ENCODE assay signal across 19 cellular contexts in genomic region chr7:101633516-101633915, GRCh38. TPM values are rescaled to one million over a fixed set of nuclear protein-coding genes. Genes with fewer than 3 reads are reported as not detected.
"Had no signal": no experiment of that assay in that cellular context is flagged by ENCODE, and none has a peak within 500 bp of the region (broad histone marks: within the 10 kb centered on the region; RNA-seq: fewer than 3 reads in every experiment).

No MANE protein-coding gene starts in this region.

- H3K4me3 Mint-ChIP-seq: activated CD8-positive, alpha-beta T cell treated with anti-CD3 and anti-CD28 coated beads, Interleukin-2, amount 10 ng/mL, durations not matched to agents 7 days and 5 days; activated T-helper 1 cell treated with anti-CD3 and anti-CD28 coated beads, Interleukin-12 subunit alpha, Interleukin-12 subunit beta, Interleukin-2, Interleukin-4 antibody, amounts not matched to agents 30 ng/mL and 10 ng/mL and 1 ng/mL, durations not matched to agents 14 hours and 24 hours and 36 hours; central memory CD8-positive, alpha-beta T cell; endodermal cell; stimulated activated naive B cell treated with anti-CD40 and anti-IgM and Interleukin-4, amounts not matched to agents 10 μg/mL and 1 μg/mL and 100 μg/mL, for 72 hours; T-cell had no signal

- H3K27ac Mint-ChIP-seq: activated CD8-positive, alpha-beta T cell treated with anti-CD3 and anti-CD28 coated beads, Interleukin-2, amount 10 ng/mL, durations not matched to agents 7 days and 5 days; activated T-helper 1 cell treated with anti-CD3 and anti-CD28 coated beads, Interleukin-12 subunit alpha, Interleukin-12 subunit beta, Interleukin-2, Interleukin-4 antibody, amounts not matched to agents 30 ng/mL and 10 ng/mL and 1 ng/mL, durations not matched to agents 14 hours and 24 hours and 36 hours; endodermal cell; stimulated activated naive B cell treated with anti-CD40 and anti-IgM and Interleukin-4, amounts not matched to agents 10 μg/mL and 1 μg/mL and 100 μg/mL, for 72 hours; T-cell had no signal

- DNase-seq: activated CD4-positive, alpha-beta T cell treated with anti-CD3 and anti-CD28 coated beads for 4 hours; activated CD8-positive, alpha-beta memory T cell treated with anti-CD3 and anti-CD28 coated beads, Interleukin-2, amount 50 U/mL, for 48 hours; activated CD8-positive, alpha-beta T cell treated with anti-CD3 and anti-CD28 coated beads, Interleukin-2, amount 10 ng/mL, durations not matched to agents 7 days and 5 days; activated naive CD4-positive, alpha-beta T cell treated with Interleukin-2 at 50 U/mL for 16 hours; dermis blood vessel endothelial cell; endodermal cell; glutamatergic neuron; left lung; mesenchymal stem cell; ovary; stimulated activated CD4-positive, alpha-beta T cell treated with anti-CD3 and anti-CD28 coated beads, Interleukin-1b, Interleukin-23, amount 100 ng/mL, for 48 hours; stimulated activated naive B cell treated with anti-CD40 and anti-IgM and Interleukin-4, amounts not matched to agents 10 μg/mL and 1 μg/mL and 100 μg/mL, for 72 hours; T-cell; T1000; transverse colon; WERI-Rb-1 had no signal

- ATAC-seq: activated CD8-positive, alpha-beta T cell treated with anti-CD3 and anti-CD28 coated beads, Interleukin-2, amount 10 ng/mL, durations not matched to agents 7 days and 5 days; left lung; stimulated activated naive B cell treated with anti-CD40 and anti-IgM and Interleukin-4, amounts not matched to agents 10 μg/mL and 1 μg/mL and 100 μg/mL, for 72 hours; T-cell had no signal

- H3K9me3 Mint-ChIP-seq: activated T-helper 1 cell treated with anti-CD3 and anti-CD28 coated beads, Interleukin-12 subunit alpha, Interleukin-12 subunit beta, Interleukin-2, Interleukin-4 antibody, amounts not matched to agents 30 ng/mL and 10 ng/mL and 1 ng/mL, durations not matched to agents 14 hours and 24 hours and 36 hours; central memory CD8-positive, alpha-beta T cell; T-cell had no signal

- H3K36me3 Mint-ChIP-seq: stimulated activated naive B cell treated with anti-CD40 and anti-IgM and Interleukin-4, amounts not matched to agents 10 μg/mL and 1 μg/mL and 100 μg/mL, for 72 hours; T-cell had no signal

- H3K4me1 Mint-ChIP-seq: central memory CD8-positive, alpha-beta T cell; endodermal cell; stimulated activated naive B cell treated with anti-CD40 and anti-IgM and Interleukin-4, amounts not matched to agents 10 μg/mL and 1 μg/mL and 100 μg/mL, for 72 hours; T-cell had no signal

RNA-seq across cellular contexts. Expression of gene MYL10, which starts 4.4 kb away (rescaled TPM):
- total RNA-seq: activated CD8-positive, alpha-beta T cell treated with anti-CD3 and anti-CD28 coated beads, Interleukin-2, amount 10 ng/mL, durations not matched to agents 7 days and 5 days; activated T-helper 1 cell treated with anti-CD3 and anti-CD28 coated beads, Interleukin-12 subunit alpha, Interleukin-12 subunit beta, Interleukin-2, Interleukin-4 antibody, amounts not matched to agents 30 ng/mL and 10 ng/mL and 1 ng/mL, durations not matched to agents 14 hours and 24 hours and 36 hours; dermis blood vessel endothelial cell; endodermal cell; left lung; ovary; spleen; T-cell; transverse colon had no signal
